Comparison of ENCODE assay signal across 8 cellular contexts in the genomic region with DNA sequence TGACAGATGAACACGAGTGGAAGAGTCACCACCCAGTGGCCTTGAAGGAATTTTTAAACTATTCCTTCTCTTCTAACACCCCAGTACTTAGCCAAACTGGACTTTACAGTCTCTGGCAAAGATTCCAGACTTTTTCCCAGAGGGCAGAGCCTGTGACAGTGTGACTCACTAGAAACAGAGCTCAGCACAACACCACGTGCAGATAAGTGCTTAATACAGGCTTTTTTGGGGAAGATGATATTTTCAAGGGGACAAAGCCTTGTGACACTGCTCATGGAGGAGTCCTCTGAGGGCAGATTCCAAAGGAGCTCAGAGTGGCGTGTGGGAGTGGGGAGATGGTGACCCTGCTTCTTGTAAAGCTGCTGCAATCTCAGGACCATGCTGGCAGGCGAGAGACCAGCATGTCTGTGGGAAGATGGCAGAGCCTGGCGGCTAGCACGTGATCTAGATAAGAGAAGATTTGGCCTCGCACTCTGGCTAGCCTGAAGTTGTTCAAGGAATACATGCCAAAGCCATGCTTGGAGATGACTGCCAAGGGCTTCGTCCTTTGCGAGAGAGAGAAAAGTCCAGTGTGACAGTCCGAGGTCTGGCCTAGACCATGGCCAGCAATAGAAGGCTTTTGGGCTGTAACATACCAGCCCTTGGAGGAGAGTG. TPM values are rescaled to one million over a fixed set of nuclear protein-coding genes. Genes with fewer than 3 reads are reported as not detected.
DNase-seq lines count a peak whose midpoint lies in the region; ATAC-seq and TF ChIP-seq lines count a peak whose summit lies in the region.

No MANE protein-coding gene starts in this region.

- CTCF ChIA-PET in T-cell (lab: Charles Lee): interaction anchor here in 1 of 2 donors (0.6 to 1.4 kb wide), 3 partner anchors 53 to 92 kb away, joined by 3 to 5 read pairs (median 3); no protein-coding TSS in a partner anchor

- H3K4me3 Mint-ChIP-seq in T-cell: peak overlapping the region; percentile 89 to 90 (median 89)

- no peaks in the 10 kb centered on the region for H3K9me3 Mint-ChIP-seq in T-cell

- intact Hi-C loops in sciatic nerve (cut with DNase I): no loop called here

- H3K27me3 Mint-ChIP-seq in T-cell: no peaks in the 10 kb centered on the region

- no peak for TF ChIP-seq CTCF in fibroblast of villous mesenchyme (IDR thresholded peaks at IDR 0.05; ENCODE audit: insufficient read depth, low read depth, low read length)

- POLR2A ChIA-PET in T-cell (lab: Charles Lee): no interaction called here

- H3K4me3 ChIP-seq in fibroblast of villous mesenchyme (ENCODE audit: low read depth, low read length): no peak overlapping the region

- peaks cover 10% of the 10 kb centered on the region for H3K36me3 Mint-ChIP-seq in T-cell

- H3K4me1 Mint-ChIP-seq in T-cell: peaks cover 48 to 56% (median 52%) of the 10 kb centered on the region in 3 donors

- H3K27ac Mint-ChIP-seq in T-cell: peak overlapping the region; percentile 88 to 94

- ATAC-seq in T-cell (replicated peaks in 1 of 4) (no peak), sciatic nerve (peak; percentile 78), GM19467 (IDR thresholded peaks at IDR 0.05; ENCODE audit: unreplicated experiment) (no peak), HG02885 (IDR thresholded peaks at IDR 0.05; ENCODE audit: poor library complexity, unreplicated experiment) (no peak)

- DNase-seq in GM04504 (ENCODE audit: low read depth) (peak; percentile 78), T-cell (no peak), fibroblast of villous mesenchyme (ENCODE audit: low read depth) (peak; percentile 90), sciatic nerve (ENCODE audit: low spot score) (no peak), cerebellum (ENCODE audit: low spot score) (no peak), middle frontal gyrus (ENCODE audit: extremely low spot score, low spot score) (no peak)

RNA-seq across cellular contexts. Expression of gene RAB33A, which starts 2.4 kb away (rescaled TPM):
- total RNA-seq in T-cell: 10 to 100 TPM in 3 of 5 donors, 1 to 10 TPM in 2; 4.4 to 16.6 (median 13.9) TPM
- 1.3 and 3.5 TPM in 2 replicates for total RNA-seq in fibroblast of villous mesenchyme
- total RNA-seq in sciatic nerve: not detected
- total RNA-seq in cerebellum: 13.5 TPM

RNA-seq across cellular contexts. Expression of gene AIFM1, which starts 8.5 kb away (rescaled TPM):
- total RNA-seq in T-cell (10 to 100 TPM; 11.2 to 25.0 (median 23.6) TPM), fibroblast of villous mesenchyme (13.5 and 16.0 TPM in 2 replicates), sciatic nerve (15.7 TPM), cerebellum (9.6 TPM)

Comparison
In these comparisons a context has a peak if more than half of its experiments do, and no peak if none do; other contexts are left out.
1. DNase-seq: peak in GM04504 (single experiment) and fibroblast of villous mesenchyme (single experiment); none in T-cell (0 of 34), sciatic nerve (single experiment), cerebellum (single experiment) and middle frontal gyrus (single experiment).